8 cellular contexts compared by ENCODE assay signal in the genomic region with DNA sequence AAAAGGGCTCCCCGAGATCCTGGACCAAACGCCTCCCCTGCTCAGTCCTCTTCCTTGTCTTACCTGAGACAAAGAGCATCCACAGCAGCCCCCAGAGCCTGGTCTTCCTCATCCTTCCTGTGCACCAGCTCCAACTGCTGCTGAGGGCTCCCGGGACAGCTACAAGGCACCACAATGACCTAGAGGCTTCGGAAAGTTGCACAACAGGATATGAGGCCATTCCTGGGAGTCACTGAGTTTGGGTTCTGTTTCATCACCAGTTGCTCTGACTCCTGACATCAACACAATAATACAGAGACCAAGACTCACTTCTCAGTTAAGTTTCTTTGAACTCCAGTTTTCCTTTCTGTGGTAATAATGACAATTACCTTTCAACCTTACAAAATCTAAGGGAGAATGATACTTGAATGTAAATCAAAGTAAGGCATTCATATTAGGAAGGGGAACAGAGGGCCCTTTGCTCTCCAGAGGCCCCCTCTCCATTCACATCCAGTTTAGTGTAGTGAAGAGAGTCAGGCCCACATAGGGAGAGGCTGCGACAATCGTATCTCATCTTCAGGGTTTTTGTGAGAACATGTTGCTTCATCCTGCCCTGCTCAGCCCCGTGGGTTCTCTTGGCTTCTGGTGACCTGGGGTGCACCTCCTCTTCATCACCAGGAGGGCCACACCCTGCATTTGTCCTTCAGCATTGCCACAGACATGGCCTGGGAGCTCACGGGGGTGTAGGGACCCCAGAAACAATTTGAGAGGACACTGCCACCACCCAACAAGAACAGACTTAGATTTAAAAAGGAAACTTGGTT. TPM values are rescaled to one million over a fixed set of nuclear protein-coding genes. Genes with fewer than 3 reads are reported as not detected.
A peak's percentile ranks its signal among the peaks of the same experiment; 100 is the strongest.
DNase-seq lines count a peak whose midpoint lies in the region; ATAC-seq, FAIRE-seq and TF ChIP-seq lines count a peak whose summit lies in the region.
"Had no signal": no experiment of that assay in that cellular context is flagged by ENCODE, and none has a peak within 500 bp of the region (broad histone marks: within the 10 kb centered on the region; RNA-seq: fewer than 3 reads in every experiment).

A gene (minus strand): TSS at position 139 of the 803 bp plus-strand sequence. CDS start 27 bp downstream, at position 112.

- H3K27me3 ChIP-seq in HL-60 (ENCODE audit: insufficient read depth, poor library complexity, severe bottlenecking): no peaks in the 10 kb centered on the region
- H3K27me3 ChIP-seq in heart right ventricle: peaks cover 0 to 4% (median 0%) of the 10 kb centered on the region in 7 donors
- H3K27me3 ChIP-seq in small intestine (ENCODE audit: control insufficient read depth in 2 of 2, insufficient read depth in 2 of 2, low read length in 2 of 2): no peaks in the 10 kb centered on the region

- peak within 1 kb of the TSS; percentile 90 for H3K27ac ChIP-seq in HL-60 (replicated peaks)
- H3K27ac ChIP-seq in heart right ventricle: peak within 1 kb of the TSS in 5 of 10 donors; percentile 28 to 92 (median 43)
- peak within 1 kb of the TSS in 1 of 2 donors; percentile 33 for H3K27ac ChIP-seq in small intestine (ENCODE audit: low read depth in 1 of 2, low read length in 1 of 2)

- H3K9me3 ChIP-seq in heart right ventricle: no peaks in the 10 kb centered on the region
- no peaks in the 10 kb centered on the region for H3K9me3 ChIP-seq in small intestine (ENCODE audit: control insufficient read depth, low read depth)

- H3K36me3 ChIP-seq in heart right ventricle (no peaks in the 10 kb centered on the region), small intestine (ENCODE audit: control insufficient read depth in 2 of 2, insufficient read depth in 2 of 2, low read length in 2 of 2) (no peaks in the 10 kb centered on the region)

- no peak for FAIRE-seq in small intestine (lab: Jason Lieb, UNC)

- DNase-seq in HL-60 (ENCODE audit: low read depth in 1 of 2, low spot score in 1 of 2) (peak; percentile 92 to 97), SIG-M5 (lab: John Stamatoyannopoulos, UW) (peak; percentile 64), heart right ventricle (peak; percentile 38 to 40), small intestine (peak; percentile 5), T-helper 9 cell (no peak), NCI-H446 treated with DMSO at 0.1 percent for 48 hours (lab: John Stamatoyannopoulos, UW) (no peak)
- no peak for DNase-seq in stimulated activated naive CD4-positive, alpha-beta T cell treated with Interleukin-2 at 50 U/mL for 16 hours (lab: John Stamatoyannopoulos, UW)

- peak; percentile 60 to 88 (median 78) for ATAC-seq in heart right ventricle

- TF ChIP-seq CTCF in HL-60 (IDR thresholded peaks at IDR 0.05; ENCODE audit: insufficient read depth, low read length): no peak
- TF ChIP-seq CTCF in heart right ventricle (IDR thresholded peaks at IDR 0.05): no peak

- WGBS in heart right ventricle, 2 donors: 69 to 77% methylated on average over 8 of the region's 8 CpGs
- 73 to 77% (median 75%) methylated on average over 8 of the region's 8 CpGs for WGBS in small intestine, 3 donors

- intact Hi-C loops in heart right ventricle (cut with DNase I): loop anchor here in 1 of 10 donors (5.0 kb wide), 1 partner anchor 214 kb away; a partner anchor contains a TSS

- H3K4me3 ChIP-seq in HL-60 (replicated peaks; ENCODE audit: insufficient read depth, low read length): no peak within 1 kb of the TSS
- H3K4me3 ChIP-seq in heart right ventricle: peak within 1 kb of the TSS in 1 of 10 donors; percentile 35
- no peak within 1 kb of the TSS for H3K4me3 ChIP-seq in small intestine (ENCODE audit: low read depth in 1 of 2, low read length in 2 of 2)

- peaks cover 0 to 37% (median 4%) of the 10 kb centered on the region in 9 donors for H3K4me1 ChIP-seq in heart right ventricle
- H3K4me1 ChIP-seq in small intestine (ENCODE audit: control insufficient read depth in 2 of 2, insufficient read depth in 1 of 2, low read depth in 1 of 2, low read length in 1 of 2): no peaks in the 10 kb centered on the region

RNA-seq across cellular contexts. Expression of the gene that starts here (rescaled TPM):
- total RNA-seq in heart right ventricle: 1 to 10 TPM in 4 of 10 donors, under 1 TPM in 6; 0.35 to 6.0 (median 0.99) TPM
- polyA plus RNA-seq in heart right ventricle (10 to 100 TPM in 1 of 2 donors, not detected in 1; 12.4 TPM), small intestine (1 to 10 TPM in 2 of 3 donors, not detected in 1; 1.1 to 1.8 TPM)
- total RNA-seq: T-helper 1 cell treated with Interleukin-12 subunit alpha and Interleukin-12 subunit beta and Interleukin-4 antibody, amounts not matched to agents 30 ng/mL and 1 ng/mL, for 36 hours had no signal

Comparison
In these comparisons a context has a peak if more than half of its experiments do, and no peak if none do; other contexts are left out.
1. DNase-seq: peak in HL-60 (2 of 2), SIG-M5 (single experiment), heart right ventricle (2 of 2) and small intestine (single experiment); none in T-helper 9 cell (single experiment), stimulated activated naive CD4-positive, alpha-beta T cell treated with Interleukin-2 at 50 U/mL for 16 hours (single experiment) and NCI-H446 treated with DMSO at 0.1 percent for 48 hours (single experiment).